8 cellular contexts compared by ENCODE assay signal in the genomic region with DNA sequence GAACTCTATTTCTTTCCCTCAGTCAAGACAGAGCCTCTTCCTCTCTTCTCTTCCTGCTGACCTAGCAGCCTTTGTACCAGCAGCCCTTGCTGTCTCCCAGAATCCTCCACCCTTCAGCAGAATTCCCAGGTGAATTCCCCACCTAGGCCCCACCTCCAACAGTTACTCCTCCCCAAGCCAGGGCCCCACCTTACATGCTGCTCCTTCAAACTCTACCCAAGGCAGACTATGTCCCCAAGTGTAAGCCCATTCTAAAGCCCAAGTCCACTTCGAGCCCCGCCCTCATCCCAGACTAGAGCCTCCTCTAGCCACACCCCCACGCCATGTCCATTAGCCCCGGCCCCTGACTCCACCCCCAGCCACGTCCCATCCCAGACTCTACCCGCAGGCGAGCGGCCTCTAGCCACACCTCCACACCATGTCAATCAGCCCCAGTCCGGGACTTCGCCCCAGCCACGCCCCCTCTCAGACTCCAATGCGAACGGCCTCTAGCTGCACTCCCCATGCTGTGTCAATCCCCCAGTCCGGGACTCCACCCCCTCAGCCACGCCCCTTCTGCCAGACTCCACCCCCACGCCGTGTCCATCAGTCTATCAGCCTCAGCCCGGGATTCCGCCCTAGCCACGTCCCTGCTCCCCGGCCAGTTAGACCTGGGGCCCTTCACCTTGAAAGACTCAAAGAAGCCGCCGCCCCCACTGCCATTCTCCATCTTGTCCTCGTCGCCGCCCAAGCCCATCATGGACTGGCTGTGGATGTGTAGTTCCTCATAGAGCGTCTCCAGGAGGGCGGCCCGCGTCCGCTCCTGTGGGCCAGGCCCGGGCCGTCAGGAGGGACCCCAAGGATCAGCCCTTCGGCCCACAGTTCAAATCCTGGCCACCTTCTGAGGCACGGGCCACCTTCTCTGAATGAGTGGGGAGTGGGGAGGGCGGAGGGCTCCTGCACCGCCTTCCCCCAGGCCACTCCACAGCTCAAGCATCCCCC.
A peak's percentile ranks its signal among the peaks of the same experiment; 100 is the strongest.
DNase-seq lines count a peak whose midpoint lies in the region; ATAC-seq and TF ChIP-seq lines count a peak whose summit lies in the region.

No MANE protein-coding gene starts in this region.

- H3K4me3 Mint-ChIP-seq in glutamatergic neuron (ENCODE audit: unreplicated experiment), result peak overlapping the region; percentile 61

- peaks cover 7% of the 10 kb centered on the region for H3K4me1 Mint-ChIP-seq in glutamatergic neuron (ENCODE audit: low read depth, unreplicated experiment)

- no peak overlapping the region for H4K91ac ChIP-seq in trophoblast cell (ENCODE audit: low read depth, low read length)

- H3K9ac ChIP-seq in MM.1S (ENCODE audit: low read length) (no peak overlapping the region), trophoblast cell (ENCODE audit: low read length) (no peak overlapping the region)

- TF ChIP-seq CTCF in MM.1S (IDR thresholded peaks at IDR 0.05; ENCODE audit: low read length), result no peak
- TF ChIP-seq CTCF in glutamatergic neuron (IDR thresholded peaks at IDR 0.05; ENCODE audit: partially characterized antibody, unreplicated experiment), result no peak
- TF ChIP-seq CTCF in esophagus muscularis mucosa (IDR thresholded peaks at IDR 0.05), result no peak

- H3K4me1 ChIP-seq in MM.1S (ENCODE audit: low read length) (peaks cover 7% of the 10 kb centered on the region; the same call in 1 of the 2 replicates), trophoblast cell (ENCODE audit: control insufficient read depth in 1 of 2, insufficient read depth in 2 of 2, low read length in 2 of 2) (peaks cover 0 to 7% of the 10 kb centered on the region in 2 experiments), esophagus muscularis mucosa (peaks cover 0 to 6% (median 5%) of the 10 kb centered on the region in 4 donors)

- H4K12ac ChIP-seq in trophoblast cell (ENCODE audit: low read depth, low read length), result no peak overlapping the region

- peak overlapping the region; percentile 28 for H3K27ac Mint-ChIP-seq in glutamatergic neuron (ENCODE audit: unreplicated experiment)

- H3K4ac ChIP-seq in trophoblast cell (ENCODE audit: low read depth, low read length), result no peak overlapping the region

- peak; percentile 75 for DNase-seq in AG08395 (ENCODE audit: low spot score)
- DNase-seq in MM.1S, result peak; percentile 87
- peak; percentile 78 for DNase-seq in activated CD8-positive, alpha-beta memory T cell treated with anti-CD3 and anti-CD28 coated beads, Interleukin-2, amount 50 U/mL, for 48 hours
- peak; percentile 90 for DNase-seq in glutamatergic neuron
- DNase-seq in trophoblast cell, result peak; percentile 95 to 97
- DNase-seq in esophagus muscularis mucosa (ENCODE audit: extremely low spot score), result no peak

- H3K27me3 ChIP-seq in MM.1S (replicated peaks; ENCODE audit: insufficient read depth, low read length) (peaks cover 71% of the 10 kb centered on the region), trophoblast cell (ENCODE audit: insufficient read depth, low read length) (no peaks in the 10 kb centered on the region), esophagus muscularis mucosa (peaks cover 0 to 20% (median 0%) of the 10 kb centered on the region in 4 donors)

- no peak overlapping the region for H3K18ac ChIP-seq in trophoblast cell (ENCODE audit: low read length)

- no peak overlapping the region for H2AK5ac ChIP-seq in trophoblast cell (ENCODE audit: low read length)

- TF ChIP-seq EP300 in esophagus muscularis mucosa (IDR thresholded peaks at IDR 0.05), result no peak

- H3K23ac ChIP-seq in trophoblast cell (ENCODE audit: low read length), result no peak overlapping the region

- no peaks in the 10 kb centered on the region for H3F3A ChIP-seq in MM.1S (ENCODE audit: insufficient read depth, low read length)

- no peaks in the 10 kb centered on the region for H3K9me2 ChIP-seq in MM.1S (replicated peaks; ENCODE audit: insufficient read depth, low read length)

- H3K79me2 ChIP-seq in MM.1S (ENCODE audit: low read length), result no peaks in the 10 kb centered on the region
- no peaks in the 10 kb centered on the region for H3K79me2 ChIP-seq in trophoblast cell (ENCODE audit: control insufficient read depth, insufficient read depth, low read length, poor library complexity)

- peaks cover 14% of the 10 kb centered on the region for H3K27me3 Mint-ChIP-seq in glutamatergic neuron (ENCODE audit: unreplicated experiment)

- intact Hi-C loops in esophagus muscularis mucosa (cut with DNase I), result no loop called here

- H3K36me3 ChIP-seq in MM.1S (replicated peaks; ENCODE audit: insufficient read depth, low read length) (no peaks in the 10 kb centered on the region), trophoblast cell (ENCODE audit: control insufficient read depth in 1 of 2, insufficient read depth in 2 of 2, low read length in 2 of 2) (no peaks in the 10 kb centered on the region), esophagus muscularis mucosa (no peaks in the 10 kb centered on the region)

- H3K4me3 ChIP-seq in MM.1S (ENCODE audit: low read length) (peak overlapping the region; percentile 29; the same call in 1 of the 2 replicates), trophoblast cell (ENCODE audit: low read depth, low read length) (no peak overlapping the region), esophagus muscularis mucosa (no peak overlapping the region)

- H3K14ac ChIP-seq in trophoblast cell (ENCODE audit: low read length), result no peak overlapping the region

- no peak overlapping the region for H2BK120ac ChIP-seq in trophoblast cell (ENCODE audit: insufficient read depth, low read length, poor library complexity)

- H3K79me1 ChIP-seq in trophoblast cell (ENCODE audit: low read length), result no peaks in the 10 kb centered on the region

- H3K36me3 Mint-ChIP-seq in glutamatergic neuron (ENCODE audit: unreplicated experiment), result no peaks in the 10 kb centered on the region

- H3K9me3 ChIP-seq in MM.1S (replicated peaks; ENCODE audit: insufficient read depth, low read length) (no peaks in the 10 kb centered on the region), trophoblast cell (ENCODE audit: insufficient read depth, low read depth, low read length) (no peaks in the 10 kb centered on the region), esophagus muscularis mucosa (no peaks in the 10 kb centered on the region)

- no peak overlapping the region for H3K27ac ChIP-seq in MM.1S (ENCODE audit: low read length)
- no peak overlapping the region for H3K27ac ChIP-seq in trophoblast cell (ENCODE audit: low read depth, low read length)
- H3K27ac ChIP-seq in esophagus muscularis mucosa (replicated peaks in 1 of 4), result no peak overlapping the region

- H4K8ac ChIP-seq in trophoblast cell (ENCODE audit: low read depth, low read length), result no peak overlapping the region

- peaks cover 5% of the 10 kb centered on the region for H3K9me3 Mint-ChIP-seq in glutamatergic neuron (ENCODE audit: unreplicated experiment)

- no peak overlapping the region for H2BK12ac ChIP-seq in trophoblast cell (ENCODE audit: low read length)

- H3K4me2 ChIP-seq in MM.1S (ENCODE audit: low read depth, low read length) (peak overlapping the region; percentile 64), trophoblast cell (ENCODE audit: low read length) (peak overlapping the region; percentile 37)

- no peak overlapping the region for H2BK5ac ChIP-seq in trophoblast cell (ENCODE audit: low read depth, low read length, poor library complexity)

- no peak for TF ChIP-seq POLR2A in esophagus muscularis mucosa (IDR thresholded peaks at IDR 0.05; ENCODE audit: low read depth)

- ATAC-seq in GM19455 (IDR thresholded peaks at IDR 0.05; ENCODE audit: unreplicated experiment), result peak; percentile 53
- ATAC-seq in GM19467 (IDR thresholded peaks at IDR 0.05; ENCODE audit: unreplicated experiment), result no peak

- peak overlapping the region; percentile 62 for H2AFZ ChIP-seq in MM.1S (ENCODE audit: low read length)
- H2AFZ ChIP-seq in trophoblast cell (ENCODE audit: insufficient read depth, low read length, poor library complexity), result peak overlapping the region; percentile 23

- WGBS in trophoblast cell (ENCODE audit: extremely low coverage, insufficient coverage, insufficient read length), result no CpG with 5 or more reads among the region's 37 CpGs
- 34% methylated on average over 30 of the region's 37 CpGs for WGBS in esophagus muscularis mucosa

- H4K20me1 ChIP-seq in MM.1S (ENCODE audit: insufficient read depth, low read length), result no peaks in the 10 kb centered on the region
